1 cellular context compared by ENCODE assay signal in genomic region chr3:11643212-11644087, GRCh38.
A peak's percentile ranks its signal among the peaks of the same experiment; 100 is the strongest.
TF ChIP-seq lines count a peak whose summit lies in the region.

A gene with protein sequence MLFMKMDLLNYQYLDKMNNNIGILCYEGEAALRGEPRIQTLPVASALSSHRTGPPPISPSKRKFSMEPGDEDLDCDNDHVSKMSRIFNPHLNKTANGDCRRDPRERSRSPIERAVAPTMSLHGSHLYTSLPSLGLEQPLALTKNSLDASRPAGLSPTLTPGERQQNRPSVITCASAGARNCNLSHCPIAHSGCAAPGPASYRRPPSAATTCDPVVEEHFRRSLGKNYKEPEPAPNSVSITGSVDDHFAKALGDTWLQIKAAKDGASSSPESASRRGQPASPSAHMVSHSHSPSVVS (minus strand): TSS chr3:11643915. CDS start chr3:11643518, 397 bp downstream.

TF ChIP-seq in HepG2, 621 proteins besides CTCF, POLR2A, EP300 and RAD21 (continued from another document and continues in another):
- TF ChIP-seq ZNF777 (CRISPR knock-in tag; IDR thresholded peaks at IDR 0.05) (no peak), ZKSCAN8 (CRISPR knock-in tag; IDR thresholded peaks at IDR 0.05; ENCODE audit: borderline replicate concordance) (no peak), MXD4 (CRISPR knock-in tag; IDR thresholded peaks at IDR 0.05) (0 out of 2 replicates have a peak, but pooled peaks have one; percentile 55), ZNF138 (CRISPR knock-in tag; IDR thresholded peaks at IDR 0.05; ENCODE audit: low read depth) (no peak), SAP130 (CRISPR knock-in tag; IDR thresholded peaks at IDR 0.05; ENCODE audit: low read depth) (peak; percentile 96), DRAP1 (CRISPR knock-in tag; IDR thresholded peaks at IDR 0.05) (peak; percentile 75), ZNF740 (CRISPR knock-in tag; IDR thresholded peaks at IDR 0.05) (no peak), HOXA3 (CRISPR knock-in tag; IDR thresholded peaks at IDR 0.05) (peak; percentile 60), GTF2F1 (IDR thresholded peaks at IDR 0.05; ENCODE audit: low read length) (no peak), NKX3-1 (CRISPR knock-in tag; IDR thresholded peaks at IDR 0.05) (peak; percentile 37; the same call in 1 of the 2 replicates), ZNF766 (CRISPR knock-in tag; IDR thresholded peaks at IDR 0.05; ENCODE audit: borderline replicate concordance) (0 out of 2 replicates have a peak, but pooled peaks have one; percentile 78), RFX5 (IDR thresholded peaks at IDR 0.05; ENCODE audit: low read depth, low read length) (no peak), ZNF260 (CRISPR knock-in tag; IDR thresholded peaks at IDR 0.05; ENCODE audit: borderline replicate concordance, low read depth) (no peak), ZNF572 (CRISPR knock-in tag; IDR thresholded peaks at IDR 0.05) (no peak), ATF7-NPFF (CRISPR knock-in tag; IDR thresholded peaks at IDR 0.05; ENCODE audit: low read depth) (no peak), ISX (CRISPR knock-in tag; conservative IDR thresholded peaks at IDR 0.05) (no peak), PHF5A (CRISPR knock-in tag; IDR thresholded peaks at IDR 0.05; ENCODE audit: low read depth, unreplicated experiment) (no peak), ZFP36L2 (CRISPR knock-in tag; IDR thresholded peaks at IDR 0.05) (no peak), FOXC1 (CRISPR knock-in tag; IDR thresholded peaks at IDR 0.05; ENCODE audit: borderline replicate concordance) (no peak), ZNF598 (CRISPR knock-in tag; IDR thresholded peaks at IDR 0.05; ENCODE audit: borderline replicate concordance) (no peak), SUZ12 (IDR thresholded peaks at IDR 0.05; ENCODE audit: low read depth, low read length) (no peak), ZNF484 (CRISPR knock-in tag; IDR thresholded peaks at IDR 0.05; ENCODE audit: borderline replicate concordance, low read depth) (no peak), TGIF2 (CRISPR knock-in tag; IDR thresholded peaks at IDR 0.05) (peak; percentile 85; the same call in 1 of the 2 replicates), EEA1 (CRISPR knock-in tag; IDR thresholded peaks at IDR 0.05; ENCODE audit: borderline replicate concordance) (no peak), FOXJ3 (CRISPR knock-in tag; IDR thresholded peaks at IDR 0.05; ENCODE audit: borderline replicate concordance) (peak; percentile 30; the same call in 1 of the 2 replicates), ZNF24 (IDR thresholded peaks at IDR 0.05) (no peak), MATR3 (CRISPR knock-in tag; IDR thresholded peaks at IDR 0.05) (no peak), HNF4A (CRISPR knock-in tag; IDR thresholded peaks at IDR 0.05) (no peak), ZNF709 (CRISPR knock-in tag; IDR thresholded peaks at IDR 0.05) (no peak), WIZ (CRISPR knock-in tag; IDR thresholded peaks at IDR 0.05) (no peak), CREM (IDR thresholded peaks at IDR 0.05) (no peak), CREM (CRISPR knock-in tag; IDR thresholded peaks at IDR 0.05) (no peak), ZNF367 (CRISPR knock-in tag; IDR thresholded peaks at IDR 0.05; ENCODE audit: borderline replicate concordance) (no peak), CBX2 (IDR thresholded peaks at IDR 0.05; ENCODE audit: low read depth, low read length) (no peak), CBX2 (CRISPR knock-in tag; IDR thresholded peaks at IDR 0.05; ENCODE audit: low read depth) (no peak), SMAD1 (CRISPR knock-in tag; IDR thresholded peaks at IDR 0.05; ENCODE audit: borderline replicate concordance, low read depth) (no peak), ONECUT2 (CRISPR knock-in tag; IDR thresholded peaks at IDR 0.05) (no peak), NCOR1 (IDR thresholded peaks at IDR 0.05; ENCODE audit: borderline replicate concordance, low read length) (no peak), GRHL1 (CRISPR knock-in tag; conservative IDR thresholded peaks at IDR 0.05) (no peak), CBFB (CRISPR knock-in tag; IDR thresholded peaks at IDR 0.05) (peak; percentile 42; the same call in 1 of the 2 replicates), FLYWCH1 (CRISPR knock-in tag; IDR thresholded peaks at IDR 0.05) (no peak), ZNF543 (CRISPR knock-in tag; IDR thresholded peaks at IDR 0.05) (no peak), ARID3A (IDR thresholded peaks at IDR 0.05; ENCODE audit: low read depth, low read length) (no peak), HNF4G (IDR thresholded peaks at IDR 0.05; ENCODE audit: borderline replicate concordance, low read depth, low read length) (no peak), HNF4G (CRISPR knock-in tag; IDR thresholded peaks at IDR 0.05; ENCODE audit: borderline replicate concordance, low read depth) (0 out of 2 replicates have a peak, but pooled peaks have one; percentile 31), RARA (CRISPR knock-in tag; IDR thresholded peaks at IDR 0.05) (no peak; the same call in 1 of the 2 replicates), ATF1 (CRISPR knock-in tag; IDR thresholded peaks at IDR 0.05) (no peak), MEIS2 (CRISPR knock-in tag; IDR thresholded peaks at IDR 0.05) (peak; percentile 62; the same call in 1 of the 2 replicates), ZFY (CRISPR knock-in tag; IDR thresholded peaks at IDR 0.05) (peak; percentile 68)
- TF ChIP-seq, protein P1, sequence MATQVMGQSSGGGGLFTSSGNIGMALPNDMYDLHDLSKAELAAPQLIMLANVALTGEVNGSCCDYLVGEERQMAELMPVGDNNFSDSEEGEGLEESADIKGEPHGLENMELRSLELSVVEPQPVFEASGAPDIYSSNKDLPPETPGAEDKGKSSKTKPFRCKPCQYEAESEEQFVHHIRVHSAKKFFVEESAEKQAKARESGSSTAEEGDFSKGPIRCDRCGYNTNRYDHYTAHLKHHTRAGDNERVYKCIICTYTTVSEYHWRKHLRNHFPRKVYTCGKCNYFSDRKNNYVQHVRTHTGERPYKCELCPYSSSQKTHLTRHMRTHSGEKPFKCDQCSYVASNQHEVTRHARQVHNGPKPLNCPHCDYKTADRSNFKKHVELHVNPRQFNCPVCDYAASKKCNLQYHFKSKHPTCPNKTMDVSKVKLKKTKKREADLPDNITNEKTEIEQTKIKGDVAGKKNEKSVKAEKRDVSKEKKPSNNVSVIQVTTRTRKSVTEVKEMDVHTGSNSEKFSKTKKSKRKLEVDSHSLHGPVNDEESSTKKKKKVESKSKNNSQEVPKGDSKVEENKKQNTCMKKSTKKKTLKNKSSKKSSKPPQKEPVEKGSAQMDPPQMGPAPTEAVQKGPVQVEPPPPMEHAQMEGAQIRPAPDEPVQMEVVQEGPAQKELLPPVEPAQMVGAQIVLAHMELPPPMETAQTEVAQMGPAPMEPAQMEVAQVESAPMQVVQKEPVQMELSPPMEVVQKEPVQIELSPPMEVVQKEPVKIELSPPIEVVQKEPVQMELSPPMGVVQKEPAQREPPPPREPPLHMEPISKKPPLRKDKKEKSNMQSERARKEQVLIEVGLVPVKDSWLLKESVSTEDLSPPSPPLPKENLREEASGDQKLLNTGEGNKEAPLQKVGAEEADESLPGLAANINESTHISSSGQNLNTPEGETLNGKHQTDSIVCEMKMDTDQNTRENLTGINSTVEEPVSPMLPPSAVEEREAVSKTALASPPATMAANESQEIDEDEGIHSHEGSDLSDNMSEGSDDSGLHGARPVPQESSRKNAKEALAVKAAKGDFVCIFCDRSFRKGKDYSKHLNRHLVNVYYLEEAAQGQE (IDR thresholded peaks at IDR 0.05; ENCODE audit: borderline replicate concordance in 1 of 2, low read depth in 1 of 2, low read length in 2 of 2), result no peak; a peak in 1 of 4 replicates
- TF ChIP-seq, protein P2, sequence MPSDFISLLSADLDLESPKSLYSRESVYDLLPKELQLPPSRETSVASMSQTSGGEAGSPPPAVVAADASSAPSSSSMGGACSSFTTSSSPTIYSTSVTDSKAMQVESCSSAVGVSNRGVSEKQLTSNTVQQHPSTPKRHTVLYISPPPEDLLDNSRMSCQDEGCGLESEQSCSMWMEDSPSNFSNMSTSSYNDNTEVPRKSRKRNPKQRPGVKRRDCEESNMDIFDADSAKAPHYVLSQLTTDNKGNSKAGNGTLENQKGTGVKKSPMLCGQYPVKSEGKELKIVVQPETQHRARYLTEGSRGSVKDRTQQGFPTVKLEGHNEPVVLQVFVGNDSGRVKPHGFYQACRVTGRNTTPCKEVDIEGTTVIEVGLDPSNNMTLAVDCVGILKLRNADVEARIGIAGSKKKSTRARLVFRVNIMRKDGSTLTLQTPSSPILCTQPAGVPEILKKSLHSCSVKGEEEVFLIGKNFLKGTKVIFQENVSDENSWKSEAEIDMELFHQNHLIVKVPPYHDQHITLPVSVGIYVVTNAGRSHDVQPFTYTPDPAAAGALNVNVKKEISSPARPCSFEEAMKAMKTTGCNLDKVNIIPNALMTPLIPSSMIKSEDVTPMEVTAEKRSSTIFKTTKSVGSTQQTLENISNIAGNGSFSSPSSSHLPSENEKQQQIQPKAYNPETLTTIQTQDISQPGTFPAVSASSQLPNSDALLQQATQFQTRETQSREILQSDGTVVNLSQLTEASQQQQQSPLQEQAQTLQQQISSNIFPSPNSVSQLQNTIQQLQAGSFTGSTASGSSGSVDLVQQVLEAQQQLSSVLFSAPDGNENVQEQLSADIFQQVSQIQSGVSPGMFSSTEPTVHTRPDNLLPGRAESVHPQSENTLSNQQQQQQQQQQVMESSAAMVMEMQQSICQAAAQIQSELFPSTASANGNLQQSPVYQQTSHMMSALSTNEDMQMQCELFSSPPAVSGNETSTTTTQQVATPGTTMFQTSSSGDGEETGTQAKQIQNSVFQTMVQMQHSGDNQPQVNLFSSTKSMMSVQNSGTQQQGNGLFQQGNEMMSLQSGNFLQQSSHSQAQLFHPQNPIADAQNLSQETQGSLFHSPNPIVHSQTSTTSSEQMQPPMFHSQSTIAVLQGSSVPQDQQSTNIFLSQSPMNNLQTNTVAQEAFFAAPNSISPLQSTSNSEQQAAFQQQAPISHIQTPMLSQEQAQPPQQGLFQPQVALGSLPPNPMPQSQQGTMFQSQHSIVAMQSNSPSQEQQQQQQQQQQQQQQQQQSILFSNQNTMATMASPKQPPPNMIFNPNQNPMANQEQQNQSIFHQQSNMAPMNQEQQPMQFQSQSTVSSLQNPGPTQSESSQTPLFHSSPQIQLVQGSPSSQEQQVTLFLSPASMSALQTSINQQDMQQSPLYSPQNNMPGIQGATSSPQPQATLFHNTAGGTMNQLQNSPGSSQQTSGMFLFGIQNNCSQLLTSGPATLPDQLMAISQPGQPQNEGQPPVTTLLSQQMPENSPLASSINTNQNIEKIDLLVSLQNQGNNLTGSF (CRISPR knock-in tag; IDR thresholded peaks at IDR 0.05), result 0 out of 2 replicates have a peak, but pooled peaks have one; percentile 52
- TF ChIP-seq, protein P3, sequence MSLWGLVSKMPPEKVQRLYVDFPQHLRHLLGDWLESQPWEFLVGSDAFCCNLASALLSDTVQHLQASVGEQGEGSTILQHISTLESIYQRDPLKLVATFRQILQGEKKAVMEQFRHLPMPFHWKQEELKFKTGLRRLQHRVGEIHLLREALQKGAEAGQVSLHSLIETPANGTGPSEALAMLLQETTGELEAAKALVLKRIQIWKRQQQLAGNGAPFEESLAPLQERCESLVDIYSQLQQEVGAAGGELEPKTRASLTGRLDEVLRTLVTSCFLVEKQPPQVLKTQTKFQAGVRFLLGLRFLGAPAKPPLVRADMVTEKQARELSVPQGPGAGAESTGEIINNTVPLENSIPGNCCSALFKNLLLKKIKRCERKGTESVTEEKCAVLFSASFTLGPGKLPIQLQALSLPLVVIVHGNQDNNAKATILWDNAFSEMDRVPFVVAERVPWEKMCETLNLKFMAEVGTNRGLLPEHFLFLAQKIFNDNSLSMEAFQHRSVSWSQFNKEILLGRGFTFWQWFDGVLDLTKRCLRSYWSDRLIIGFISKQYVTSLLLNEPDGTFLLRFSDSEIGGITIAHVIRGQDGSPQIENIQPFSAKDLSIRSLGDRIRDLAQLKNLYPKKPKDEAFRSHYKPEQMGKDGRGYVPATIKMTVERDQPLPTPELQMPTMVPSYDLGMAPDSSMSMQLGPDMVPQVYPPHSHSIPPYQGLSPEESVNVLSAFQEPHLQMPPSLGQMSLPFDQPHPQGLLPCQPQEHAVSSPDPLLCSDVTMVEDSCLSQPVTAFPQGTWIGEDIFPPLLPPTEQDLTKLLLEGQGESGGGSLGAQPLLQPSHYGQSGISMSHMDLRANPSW (CRISPR knock-in tag; IDR thresholded peaks at IDR 0.05; ENCODE audit: borderline replicate concordance), result no peak
